Comparison of ENCODE assay signal across 1 cellular context in genomic region chr19:49818691-49819331, GRCh38.
TF ChIP-seq lines count a peak whose summit lies in the region.

No MANE protein-coding gene starts in this region.

TF ChIP-seq in IMR-90, 13 proteins besides CTCF, POLR2A, EP300 and RAD21:
- TF ChIP-seq MAFK (IDR thresholded peaks at IDR 0.05; ENCODE audit: low read depth, low read length), result no peak
- no peak for TF ChIP-seq SMC3 (IDR thresholded peaks at IDR 0.05; ENCODE audit: low read depth, low read length)
- TF ChIP-seq MXI1 (IDR thresholded peaks at IDR 0.05; ENCODE audit: borderline replicate concordance, low read depth, low read length), result no peak
- TF ChIP-seq RCOR1 (IDR thresholded peaks at IDR 0.05; ENCODE audit: insufficient replicate concordance, low read length), result no peak
- TF ChIP-seq MAZ (IDR thresholded peaks at IDR 0.05; ENCODE audit: borderline replicate concordance, low read depth, low read length), result no peak
- no peak for TF ChIP-seq NFE2L2 (IDR thresholded peaks at IDR 0.05; ENCODE audit: low read depth, low read length)
- TF ChIP-seq RFX5 (IDR thresholded peaks at IDR 0.05; ENCODE audit: low read depth, low read length), result no peak
- TF ChIP-seq ELK1 (IDR thresholded peaks at IDR 0.05; ENCODE audit: borderline replicate concordance, low read depth, low read length), result no peak
TF ChIP-seq in IMR-90: peak in this region for 0.
